ENCODE assay signal across 8 cellular contexts in the genomic region with DNA sequence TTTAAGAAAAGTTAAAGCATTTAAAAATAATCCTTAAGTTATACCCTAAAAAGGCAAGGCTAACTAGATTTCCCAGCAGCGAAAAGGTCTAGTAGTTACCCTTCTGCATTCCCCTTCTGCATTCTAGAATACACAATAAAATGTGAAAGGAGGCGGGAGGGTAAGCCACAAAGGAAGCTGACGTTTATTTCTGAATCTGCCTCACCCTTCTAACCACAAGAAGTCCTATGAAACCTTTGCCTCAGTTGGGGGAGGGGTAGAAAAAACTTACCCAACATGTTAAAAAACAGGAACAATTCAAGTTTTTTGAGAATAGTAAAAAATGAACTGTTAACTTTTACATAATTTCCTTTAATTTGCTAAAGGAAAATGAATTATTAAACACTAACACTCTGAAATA. TPM values are rescaled to one million over a fixed set of nuclear protein-coding genes. Genes with fewer than 3 reads are reported as not detected.
DNase-seq lines count a peak whose midpoint lies in the region; ATAC-seq lines count a peak whose summit lies in the region.

No MANE protein-coding gene starts in this region.

- no peak overlapping the region for H3K4me3 ChIP-seq in SJSA1
- no peak overlapping the region for H3K4me3 ChIP-seq in muscle layer of duodenum (ENCODE audit: low read depth in 1 of 2, low read length in 2 of 2)

- intact Hi-C loops in posterior cingulate gyrus (cut with DNase I), result no loop called here

- H3K27ac ChIP-seq in SJSA1 (peak overlapping the region; percentile 68), muscle layer of duodenum (ENCODE audit: low read length) (peak overlapping the region; percentile 69)

- H3K36me3 ChIP-seq in SJSA1 (peaks cover 54% of the 10 kb centered on the region), muscle layer of duodenum (ENCODE audit: control insufficient read depth in 1 of 2, insufficient read depth in 2 of 2, low read length in 2 of 2) (peaks cover 6 to 7% of the 10 kb centered on the region in 2 donors)

- in situ Hi-C loops in Caki2 (cut with HindIII; ENCODE audit: low pct_unique_long_range_greater_than_20kb, low sequenced_read_pairs), result no loop called here

- DNase-seq in Caki2 (ENCODE audit: low read depth), result peak; percentile 54
- peak; percentile 74 to 89 for DNase-seq in SJSA1 (ENCODE audit: low read depth in 1 of 2, low spot score in 2 of 2)
- peak; percentile 92 for DNase-seq in dedifferentiated amniotic fluid mesenchymal stem cell (ENCODE audit: extremely low spot score)
- no peak for DNase-seq in germinal center (ENCODE audit: low spot score)
- no peak for DNase-seq in posterior cingulate gyrus

- H3K4me1 ChIP-seq in SJSA1 (replicated peaks), result peaks cover 18% of the 10 kb centered on the region
- no peaks in the 10 kb centered on the region for H3K4me1 ChIP-seq in muscle layer of duodenum (ENCODE audit: control insufficient read depth in 1 of 2, insufficient read depth in 2 of 2, low read length in 2 of 2)

- no peaks in the 10 kb centered on the region for H3K9me3 ChIP-seq in SJSA1 (replicated peaks)
- H3K9me3 ChIP-seq in muscle layer of duodenum (ENCODE audit: control insufficient read depth in 1 of 2, low read length in 2 of 2), result no peaks in the 10 kb centered on the region

- ATAC-seq in GM19397 (IDR thresholded peaks at IDR 0.05; ENCODE audit: unreplicated experiment) (peak; percentile 65), HG03354 (IDR thresholded peaks at IDR 0.05; ENCODE audit: poor library complexity, severe bottlenecking, unreplicated experiment) (peak; percentile 85)

- no peaks in the 10 kb centered on the region for H3K27me3 ChIP-seq in SJSA1 (replicated peaks)
- no peaks in the 10 kb centered on the region for H3K27me3 ChIP-seq in muscle layer of duodenum (ENCODE audit: low read depth, low read length)

RNA-seq across cellular contexts. Expression of a gene that starts 11.3 kb away (rescaled TPM):
- total RNA-seq in Caki2 (2014; rRNA removed; shearing (Covaris generic); ENCODE audit: low replicate concordance), result 12.2 and 17.1 TPM in 2 replicates
- total RNA-seq in SJSA1 (2014; rRNA removed; shearing (Covaris generic)), result 41.5 and 52.3 TPM in 2 replicates

Comparison
In these comparisons a context has a peak if more than half of its experiments do, and no peak if none do; other contexts are left out.
1. DNase-seq: peak in Caki2 (single experiment), SJSA1 (2 of 2) and dedifferentiated amniotic fluid mesenchymal stem cell (single experiment); none in germinal center (single experiment) and posterior cingulate gyrus (0 of 10).